38 cellular contexts compared by ENCODE assay signal in genomic region chrX:67503453-67503852, GRCh38. TPM values are rescaled to one million over a fixed set of nuclear protein-coding genes. Genes with fewer than 3 reads are reported as not detected.
"Had no signal": no experiment of that assay in that cellular context is flagged by ENCODE, and none has a peak within 500 bp of the region (broad histone marks: within the 10 kb centered on the region; RNA-seq: fewer than 3 reads in every experiment).

No MANE protein-coding gene starts in this region.

- H3K27me3 ChIP-seq: ascending aorta, body of pancreas, brain microvascular endothelial cell, breast epithelium, cardiac muscle cell had no signal

- ATAC-seq: activated naive CD4-positive, alpha-beta T cell treated with anti-CD3 and anti-CD28 coated beads, Interleukin-2, amount 50 U/mL, for 72 hours; activated T-cell treated with anti-CD3 and anti-CD28 coated beads, Interleukin-2, amount 50 U/mL, for 4 hours; activated T-cell treated with anti-CD3 and anti-CD28 coated beads, Interleukin-2, amount 50 U/mL, for 72 hours; activated T-helper 17 cell treated with anti-CD3 and anti-CD28 coated beads, Interleukin-2, amount 50 U/mL, for 72 hours; body of pancreas had no signal

- FAIRE-seq: bronchial epithelial cell had no signal

- DNase-seq: activated effector memory CD4-positive, alpha-beta T cell treated with anti-CD3 and anti-CD28 coated beads, Interleukin-2, amount 50 U/mL, for 16 hours; activated effector memory CD4-positive, alpha-beta T cell treated with Interleukin-2 at 50 U/mL for 16 hours; activated gamma-delta T cell; activated gamma-delta T cell treated with Interleukin-2 at 50 U/mL for 16 hours; activated naive CD4-positive, alpha-beta T cell; activated naive CD4-positive, alpha-beta T cell treated with anti-CD3 and anti-CD28 coated beads for 36 hours; activated naive CD4-positive, alpha-beta T cell treated with anti-CD3 and anti-CD28 coated beads, Interleukin-2, amount 10 ng/mL, durations not matched to agents 7 days and 5 days; activated naive CD4-positive, alpha-beta T cell treated with anti-CD3 and anti-CD28 coated beads, Interleukin-2, amount 50 U/mL, for 16 hours; activated naive CD4-positive, alpha-beta T cell treated with Interleukin-2 at 50 U/mL for 16 hours; activated naive CD8-positive, alpha-beta T cell treated with anti-CD3 and anti-CD28 coated beads for 36 hours; activated naive CD8-positive, alpha-beta T cell treated with anti-CD3 and anti-CD28 coated beads, Interleukin-2, amount 10 ng/mL, durations not matched to agents 7 days and 5 days; activated T-cell treated with anti-CD3 and anti-CD28 coated beads, Interleukin-2, amount 50 U/mL, for 1 hour; activated T-cell treated with anti-CD3 and anti-CD28 coated beads, Interleukin-2, amount 50 U/mL, for 24 hours; activated T-cell treated with anti-CD3 and anti-CD28 coated beads, Interleukin-2, amount 50 U/mL, for 4 hours; activated T-cell treated with anti-CD3 and anti-CD28 coated beads, Interleukin-2, amount 50 U/mL, for 48 hours; activated T-cell treated with anti-CD3 and anti-CD28 coated beads, Interleukin-2, amount 50 U/mL, for 72 hours; adrenal gland; amniotic stem cell; amygdala; anterior cingulate cortex; aorta; body of pancreas; brain microvascular endothelial cell; caudate nucleus; central memory CD4-positive, alpha-beta T cell; cerebellar nuclear complex had no signal

- H3K36me3 ChIP-seq: adrenal gland, ascending aorta, brain microvascular endothelial cell, breast epithelium, cardiac muscle cell had no signal

- H3K4me1 ChIP-seq: adrenal gland, ascending aorta, body of pancreas, breast epithelium had no signal

- H3K4me3 ChIP-seq: adrenal gland, ascending aorta, body of pancreas, breast epithelium, cardiac muscle cell had no signal

- H3K9me3 ChIP-seq: body of pancreas had no signal

- H3K36me3 Mint-ChIP-seq: activated naive CD4-positive, alpha-beta T cell treated with anti-CD3 and anti-CD28 coated beads, Interleukin-2, amount 10 ng/mL, durations not matched to agents 7 days and 5 days; activated naive CD4-positive, alpha-beta T cell treated with anti-CD3 and anti-CD28 coated beads, Interleukin-2, amount 50 U/mL, for 24 hours; activated naive CD4-positive, alpha-beta T cell treated with anti-CD3 and anti-CD28 coated beads, Interleukin-2, amount 50 U/mL, for 72 hours; activated naive CD8-positive, alpha-beta T cell; activated naive CD8-positive, alpha-beta T cell treated with anti-CD3 and anti-CD28 coated beads for 36 hours; activated naive CD8-positive, alpha-beta T cell treated with anti-CD3 and anti-CD28 coated beads, Interleukin-2, amount 10 ng/mL, durations not matched to agents 7 days and 5 days; brain had no signal

- H3K27me3 Mint-ChIP-seq: activated naive CD4-positive, alpha-beta T cell treated with anti-CD3 and anti-CD28 coated beads, Interleukin-2, amount 10 ng/mL, durations not matched to agents 7 days and 5 days; activated naive CD4-positive, alpha-beta T cell treated with anti-CD3 and anti-CD28 coated beads, Interleukin-2, amount 50 U/mL, for 24 hours; activated naive CD8-positive, alpha-beta T cell; activated naive CD8-positive, alpha-beta T cell treated with anti-CD3 and anti-CD28 coated beads for 36 hours; activated naive CD8-positive, alpha-beta T cell treated with anti-CD3 and anti-CD28 coated beads, Interleukin-2, amount 10 ng/mL, durations not matched to agents 7 days and 5 days; activated T-helper 17 cell treated with anti-CD3 and anti-CD28 coated beads, Interleukin-2, amount 50 U/mL, for 72 hours; central memory CD8-positive, alpha-beta T cell had no signal

- H3K4me1 Mint-ChIP-seq: activated naive CD4-positive, alpha-beta T cell treated with anti-CD3 and anti-CD28 coated beads, Interleukin-2, amount 10 ng/mL, durations not matched to agents 7 days and 5 days; activated naive CD4-positive, alpha-beta T cell treated with anti-CD3 and anti-CD28 coated beads, Interleukin-2, amount 50 U/mL, for 24 hours; activated naive CD8-positive, alpha-beta T cell treated with anti-CD3 and anti-CD28 coated beads for 36 hours; activated naive CD8-positive, alpha-beta T cell treated with anti-CD3 and anti-CD28 coated beads, Interleukin-2, amount 10 ng/mL, durations not matched to agents 7 days and 5 days; activated T-helper 17 cell treated with anti-CD3 and anti-CD28 coated beads, Interleukin-2, amount 50 U/mL, for 72 hours; brain; central memory CD8-positive, alpha-beta T cell had no signal

- H3K27ac Mint-ChIP-seq: activated naive CD4-positive, alpha-beta T cell treated with anti-CD3 and anti-CD28 coated beads for 36 hours; activated naive CD4-positive, alpha-beta T cell treated with anti-CD3 and anti-CD28 coated beads, Interleukin-2, amount 10 ng/mL, durations not matched to agents 7 days and 5 days; activated naive CD4-positive, alpha-beta T cell treated with anti-CD3 and anti-CD28 coated beads, Interleukin-2, amount 50 U/mL, for 24 hours; activated naive CD4-positive, alpha-beta T cell treated with anti-CD3 and anti-CD28 coated beads, Interleukin-2, amount 50 U/mL, for 72 hours; activated naive CD8-positive, alpha-beta T cell; activated naive CD8-positive, alpha-beta T cell treated with anti-CD3 and anti-CD28 coated beads for 36 hours; activated naive CD8-positive, alpha-beta T cell treated with anti-CD3 and anti-CD28 coated beads, Interleukin-2, amount 10 ng/mL, durations not matched to agents 7 days and 5 days; activated T-cell treated with anti-CD3 and anti-CD28 coated beads, Interleukin-2, amount 50 U/mL, for 24 hours; activated T-cell treated with anti-CD3 and anti-CD28 coated beads, Interleukin-2, amount 50 U/mL, for 72 hours; activated T-helper 1 cell treated with anti-CD3 and anti-CD28 coated beads, Interleukin-12 subunit alpha, Interleukin-12 subunit beta, Interleukin-2, Interleukin-4 antibody, amounts not matched to agents 30 ng/mL and 10 ng/mL and 1 ng/mL, durations not matched to agents 14 hours and 24 hours and 36 hours; activated T-helper 17 cell treated with anti-CD3 and anti-CD28 coated beads, Interleukin-2, amount 50 U/mL, for 72 hours; activated T-helper 2 cell treated with anti-CD3 and anti-CD28 coated beads, Interferon-gamma antibody, Interleukin-2, Interleukin-4, amounts not matched to agents 10 μg/mL and 5 μg/mL and 100 μg/mL, durations not matched to agents 14 hours and 24 hours and 36 hours; brain had no signal

- H3K9me3 Mint-ChIP-seq: activated naive CD4-positive, alpha-beta T cell treated with anti-CD3 and anti-CD28 coated beads, Interleukin-2, amount 10 ng/mL, durations not matched to agents 7 days and 5 days; activated naive CD4-positive, alpha-beta T cell treated with anti-CD3 and anti-CD28 coated beads, Interleukin-2, amount 50 U/mL, for 24 hours; activated naive CD8-positive, alpha-beta T cell treated with anti-CD3 and anti-CD28 coated beads for 36 hours; activated naive CD8-positive, alpha-beta T cell treated with anti-CD3 and anti-CD28 coated beads, Interleukin-2, amount 10 ng/mL, durations not matched to agents 7 days and 5 days; activated T-cell treated with anti-CD3 and anti-CD28 coated beads, Interleukin-2, amount 50 U/mL, for 24 hours; activated T-cell treated with anti-CD3 and anti-CD28 coated beads, Interleukin-2, amount 50 U/mL, for 72 hours; activated T-helper 1 cell treated with anti-CD3 and anti-CD28 coated beads, Interleukin-12 subunit alpha, Interleukin-12 subunit beta, Interleukin-2, Interleukin-4 antibody, amounts not matched to agents 30 ng/mL and 10 ng/mL and 1 ng/mL, durations not matched to agents 14 hours and 24 hours and 36 hours had no signal

- H3K4me3 Mint-ChIP-seq: activated naive CD4-positive, alpha-beta T cell treated with anti-CD3 and anti-CD28 coated beads for 36 hours; activated naive CD4-positive, alpha-beta T cell treated with anti-CD3 and anti-CD28 coated beads, Interleukin-2, amount 10 ng/mL, durations not matched to agents 7 days and 5 days; activated naive CD4-positive, alpha-beta T cell treated with anti-CD3 and anti-CD28 coated beads, Interleukin-2, amount 50 U/mL, for 24 hours; activated naive CD8-positive, alpha-beta T cell; activated naive CD8-positive, alpha-beta T cell treated with anti-CD3 and anti-CD28 coated beads for 36 hours; activated naive CD8-positive, alpha-beta T cell treated with anti-CD3 and anti-CD28 coated beads, Interleukin-2, amount 10 ng/mL, durations not matched to agents 7 days and 5 days; activated T-cell treated with anti-CD3 and anti-CD28 coated beads, Interleukin-2, amount 50 U/mL, for 24 hours; activated T-cell treated with anti-CD3 and anti-CD28 coated beads, Interleukin-2, amount 50 U/mL, for 4 hours; activated T-cell treated with anti-CD3 and anti-CD28 coated beads, Interleukin-2, amount 50 U/mL, for 72 hours; activated T-helper 1 cell treated with anti-CD3 and anti-CD28 coated beads, Interleukin-12 subunit alpha, Interleukin-12 subunit beta, Interleukin-2, Interleukin-4 antibody, amounts not matched to agents 30 ng/mL and 10 ng/mL and 1 ng/mL, durations not matched to agents 14 hours and 24 hours and 36 hours; activated T-helper 17 cell treated with anti-CD3 and anti-CD28 coated beads, Interleukin-2, amount 50 U/mL, for 72 hours; brain; central memory CD8-positive, alpha-beta T cell had no signal

- H3K27ac ChIP-seq: adrenal gland, ascending aorta, body of pancreas, brain microvascular endothelial cell, breast epithelium, cardiac muscle cell had no signal

RNA-seq across cellular contexts. Expression of gene AR, which starts 40.4 kb away (rescaled TPM):
- total RNA-seq: activated naive CD4-positive, alpha-beta T cell treated with anti-CD3 and anti-CD28 coated beads for 36 hours; activated naive CD4-positive, alpha-beta T cell treated with anti-CD3 and anti-CD28 coated beads, Interleukin-2, amount 50 U/mL, for 72 hours; activated naive CD8-positive, alpha-beta T cell treated with anti-CD3 and anti-CD28 coated beads for 36 hours; activated naive CD8-positive, alpha-beta T cell treated with anti-CD3 and anti-CD28 coated beads, Interleukin-2, amount 10 ng/mL, durations not matched to agents 7 days and 5 days; activated T-helper 1 cell treated with anti-CD3 and anti-CD28 coated beads, Interleukin-12 subunit alpha, Interleukin-12 subunit beta, Interleukin-2, Interleukin-4 antibody, amounts not matched to agents 30 ng/mL and 10 ng/mL and 1 ng/mL, durations not matched to agents 14 hours and 24 hours and 36 hours had no signal
